Comparison of ENCODE assay signal across 1 cellular context in the genomic region with DNA sequence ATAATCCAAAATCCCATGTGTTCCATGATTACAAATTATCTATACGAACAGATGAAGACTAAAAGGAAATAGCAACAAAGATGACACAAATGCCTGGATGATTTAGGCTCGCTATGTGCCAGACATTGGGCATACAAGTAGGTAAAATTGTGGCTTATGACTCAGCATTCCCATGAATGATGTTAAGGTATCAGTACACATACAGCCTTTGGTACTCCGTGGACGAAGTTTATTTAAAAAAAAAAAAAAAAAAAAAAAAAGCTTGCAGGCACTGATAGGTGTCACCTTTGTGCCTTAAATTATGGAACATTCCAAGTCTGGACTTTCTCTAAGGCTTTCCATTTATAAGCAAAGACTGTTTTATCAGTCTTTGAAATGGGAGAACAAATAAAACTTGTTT.
TF ChIP-seq lines count a peak whose summit lies in the region.

No MANE protein-coding gene starts in this region.

TF ChIP-seq in HEK293, 187 proteins besides CTCF, POLR2A, EP300 and RAD21 (continued from another document):
- TF ChIP-seq, protein P1, sequence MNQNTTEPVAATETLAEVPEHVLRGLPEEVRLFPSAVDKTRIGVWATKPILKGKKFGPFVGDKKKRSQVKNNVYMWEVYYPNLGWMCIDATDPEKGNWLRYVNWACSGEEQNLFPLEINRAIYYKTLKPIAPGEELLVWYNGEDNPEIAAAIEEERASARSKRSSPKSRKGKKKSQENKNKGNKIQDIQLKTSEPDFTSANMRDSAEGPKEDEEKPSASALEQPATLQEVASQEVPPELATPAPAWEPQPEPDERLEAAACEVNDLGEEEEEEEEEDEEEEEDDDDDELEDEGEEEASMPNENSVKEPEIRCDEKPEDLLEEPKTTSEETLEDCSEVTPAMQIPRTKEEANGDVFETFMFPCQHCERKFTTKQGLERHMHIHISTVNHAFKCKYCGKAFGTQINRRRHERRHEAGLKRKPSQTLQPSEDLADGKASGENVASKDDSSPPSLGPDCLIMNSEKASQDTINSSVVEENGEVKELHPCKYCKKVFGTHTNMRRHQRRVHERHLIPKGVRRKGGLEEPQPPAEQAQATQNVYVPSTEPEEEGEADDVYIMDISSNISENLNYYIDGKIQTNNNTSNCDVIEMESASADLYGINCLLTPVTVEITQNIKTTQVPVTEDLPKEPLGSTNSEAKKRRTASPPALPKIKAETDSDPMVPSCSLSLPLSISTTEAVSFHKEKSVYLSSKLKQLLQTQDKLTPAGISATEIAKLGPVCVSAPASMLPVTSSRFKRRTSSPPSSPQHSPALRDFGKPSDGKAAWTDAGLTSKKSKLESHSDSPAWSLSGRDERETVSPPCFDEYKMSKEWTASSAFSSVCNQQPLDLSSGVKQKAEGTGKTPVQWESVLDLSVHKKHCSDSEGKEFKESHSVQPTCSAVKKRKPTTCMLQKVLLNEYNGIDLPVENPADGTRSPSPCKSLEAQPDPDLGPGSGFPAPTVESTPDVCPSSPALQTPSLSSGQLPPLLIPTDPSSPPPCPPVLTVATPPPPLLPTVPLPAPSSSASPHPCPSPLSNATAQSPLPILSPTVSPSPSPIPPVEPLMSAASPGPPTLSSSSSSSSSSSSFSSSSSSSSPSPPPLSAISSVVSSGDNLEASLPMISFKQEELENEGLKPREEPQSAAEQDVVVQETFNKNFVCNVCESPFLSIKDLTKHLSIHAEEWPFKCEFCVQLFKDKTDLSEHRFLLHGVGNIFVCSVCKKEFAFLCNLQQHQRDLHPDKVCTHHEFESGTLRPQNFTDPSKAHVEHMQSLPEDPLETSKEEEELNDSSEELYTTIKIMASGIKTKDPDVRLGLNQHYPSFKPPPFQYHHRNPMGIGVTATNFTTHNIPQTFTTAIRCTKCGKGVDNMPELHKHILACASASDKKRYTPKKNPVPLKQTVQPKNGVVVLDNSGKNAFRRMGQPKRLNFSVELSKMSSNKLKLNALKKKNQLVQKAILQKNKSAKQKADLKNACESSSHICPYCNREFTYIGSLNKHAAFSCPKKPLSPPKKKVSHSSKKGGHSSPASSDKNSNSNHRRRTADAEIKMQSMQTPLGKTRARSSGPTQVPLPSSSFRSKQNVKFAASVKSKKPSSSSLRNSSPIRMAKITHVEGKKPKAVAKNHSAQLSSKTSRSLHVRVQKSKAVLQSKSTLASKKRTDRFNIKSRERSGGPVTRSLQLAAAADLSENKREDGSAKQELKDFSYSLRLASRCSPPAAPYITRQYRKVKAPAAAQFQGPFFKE (tag by site-specific recombination; IDR thresholded peaks at IDR 0.05; ENCODE audit: borderline replicate concordance), result no peak
- TF ChIP-seq ZNF302 (tag by site-specific recombination; IDR thresholded peaks at IDR 0.05; ENCODE audit: low read depth) (no peak), ZBTB48 (tag by site-specific recombination; IDR thresholded peaks at IDR 0.05) (no peak), ZNF610 (tag by site-specific recombination; IDR thresholded peaks at IDR 0.05; ENCODE audit: borderline replicate concordance) (no peak)
- TF ChIP-seq, protein P2, sequence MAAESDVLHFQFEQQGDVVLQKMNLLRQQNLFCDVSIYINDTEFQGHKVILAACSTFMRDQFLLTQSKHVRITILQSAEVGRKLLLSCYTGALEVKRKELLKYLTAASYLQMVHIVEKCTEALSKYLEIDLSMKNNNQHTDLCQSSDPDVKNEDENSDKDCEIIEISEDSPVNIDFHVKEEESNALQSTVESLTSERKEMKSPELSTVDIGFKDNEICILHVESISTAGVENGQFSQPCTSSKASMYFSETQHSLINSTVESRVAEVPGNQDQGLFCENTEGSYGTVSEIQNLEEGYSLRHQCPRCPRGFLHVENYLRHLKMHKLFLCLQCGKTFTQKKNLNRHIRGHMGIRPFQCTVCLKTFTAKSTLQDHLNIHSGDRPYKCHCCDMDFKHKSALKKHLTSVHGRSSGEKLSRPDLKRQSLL (tag by site-specific recombination; IDR thresholded peaks at IDR 0.05), result no peak
- TF ChIP-seq, protein P3, sequence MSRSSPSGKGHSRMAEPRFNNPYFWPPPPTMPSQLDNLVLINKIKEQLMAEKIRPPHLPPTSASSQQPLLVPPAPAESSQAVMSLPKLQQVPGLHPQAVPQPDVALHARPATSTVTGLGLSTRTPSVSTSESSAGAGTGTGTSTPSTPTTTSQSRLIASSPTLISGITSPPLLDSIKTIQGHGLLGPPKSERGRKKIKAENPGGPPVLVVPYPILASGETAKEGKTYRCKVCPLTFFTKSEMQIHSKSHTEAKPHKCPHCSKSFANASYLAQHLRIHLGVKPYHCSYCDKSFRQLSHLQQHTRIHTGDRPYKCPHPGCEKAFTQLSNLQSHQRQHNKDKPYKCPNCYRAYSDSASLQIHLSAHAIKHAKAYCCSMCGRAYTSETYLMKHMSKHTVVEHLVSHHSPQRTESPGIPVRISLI (tag by site-specific recombination; IDR thresholded peaks at IDR 0.05), result peak; percentile 60; the same call in 1 of the 2 replicates
